Comparison of ENCODE assay signal across 16 cellular contexts in the genomic region with DNA sequence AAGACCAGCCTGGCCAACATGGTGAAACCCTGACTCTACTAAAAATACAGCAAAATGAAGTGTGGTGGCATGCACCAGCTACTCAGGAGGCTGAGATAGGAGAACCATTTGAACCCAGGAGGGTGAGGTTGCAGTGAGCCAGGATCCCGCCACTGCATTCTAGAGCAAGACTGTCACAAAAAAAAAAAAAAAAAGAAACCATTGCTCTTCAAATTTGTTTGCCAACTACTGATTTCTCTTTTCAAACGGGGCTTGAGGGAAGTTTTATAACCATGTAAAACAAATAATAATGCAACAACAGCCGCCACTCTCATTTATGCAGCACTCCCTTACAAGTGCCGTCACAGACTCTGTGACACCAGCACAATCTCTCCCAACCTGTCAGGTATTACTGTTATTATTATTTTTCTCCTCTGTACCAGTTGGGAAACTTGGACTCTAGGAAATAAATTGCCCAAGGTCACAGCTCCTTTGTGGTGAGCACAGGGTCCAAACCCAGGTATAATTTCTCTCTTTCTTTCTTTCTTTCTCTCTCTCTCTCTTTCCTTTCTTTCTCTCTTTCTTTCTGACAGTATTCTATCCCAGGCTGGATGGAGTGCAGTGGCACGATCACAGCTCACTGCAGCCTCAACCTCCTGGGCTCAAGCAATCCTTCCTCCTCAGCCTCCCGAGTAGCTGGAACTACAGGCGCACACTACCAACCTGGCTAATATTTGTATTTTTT. TPM values are rescaled to one million over a fixed set of nuclear protein-coding genes. Genes with fewer than 3 reads are reported as not detected.
DNase-seq lines count a peak whose midpoint lies in the region; ATAC-seq, FAIRE-seq and TF ChIP-seq lines count a peak whose summit lies in the region.
"Had no signal": no experiment of that assay in that cellular context is flagged by ENCODE, and none has a peak within 500 bp of the region (broad histone marks: within the 10 kb centered on the region; RNA-seq: fewer than 3 reads in every experiment).

No MANE protein-coding gene starts in this region.

- FAIRE-seq in frontal cortex (lab: Jason Lieb, UNC): no peak
- FAIRE-seq: GM12891, K562 had no signal

- no peak for TF ChIP-seq POLR2A in right lobe of liver (IDR thresholded peaks at IDR 0.05)

- CTCF ChIA-PET in Caco-2 (lab: Charles Lee): interaction anchor here (0.9 kb wide), 1 partner anchor 139 kb away, joined by 4 read pairs; no protein-coding TSS in a partner anchor

- TF ChIP-seq CTCF in Caco-2 (IDR thresholded peaks at IDR 0.05; ENCODE audit: insufficient read depth in 1 of 2, low read depth in 1 of 2, low read length in 1 of 2, severe bottlenecking in 1 of 2, unreplicated experiment in 1 of 2) (no peak), right lobe of liver (IDR thresholded peaks at IDR 0.05) (no peak)

- no peaks in the 10 kb centered on the region for H3K9me3 ChIP-seq in Caco-2
- H3K9me3 ChIP-seq in right lobe of liver: no peaks in the 10 kb centered on the region
- H3K9me3 ChIP-seq: BE2C, vagina had no signal

- peaks cover 47% of the 10 kb centered on the region for H3K36me3 Mint-ChIP-seq in Caco-2 (ENCODE audit: insufficient read depth, unreplicated experiment)
- peaks cover 5% of the 10 kb centered on the region for H3K36me3 Mint-ChIP-seq in activated naive CD8-positive, alpha-beta T cell

- H3K27me3 ChIP-seq in ACC112 (ENCODE audit: insufficient read depth, low read length) (no peaks in the 10 kb centered on the region), Caco-2 (replicated peaks; ENCODE audit: control insufficient read depth, insufficient read depth, low read length) (no peaks in the 10 kb centered on the region), right lobe of liver (no peaks in the 10 kb centered on the region)
- H3K27me3 ChIP-seq: BE2C, vagina had no signal

- WGBS in right lobe of liver (ENCODE audit: insufficient coverage, low coverage, low lambda C conversion rate, missing lambda C conversion rate): 56% methylated on average over 7 of the region's 7 CpGs

- peak overlapping the region; percentile 18 for H3K27ac Mint-ChIP-seq in Caco-2 (ENCODE audit: unreplicated experiment)
- H3K27ac Mint-ChIP-seq in activated naive CD8-positive, alpha-beta T cell: peak overlapping the region; percentile 94

- H3K9me3 Mint-ChIP-seq in Caco-2 (ENCODE audit: unreplicated experiment): no peaks in the 10 kb centered on the region
- no peaks in the 10 kb centered on the region for H3K9me3 Mint-ChIP-seq in activated naive CD8-positive, alpha-beta T cell (ENCODE audit: low read depth)

- no peaks in the 10 kb centered on the region for H3K27me3 Mint-ChIP-seq in Caco-2 (ENCODE audit: insufficient read depth, unreplicated experiment)
- H3K27me3 Mint-ChIP-seq in activated naive CD8-positive, alpha-beta T cell: no peaks in the 10 kb centered on the region

- H3K4me1 Mint-ChIP-seq in Caco-2 (ENCODE audit: low read depth, unreplicated experiment): peaks cover 39% of the 10 kb centered on the region
- H3K4me1 Mint-ChIP-seq in activated naive CD8-positive, alpha-beta T cell (ENCODE audit: low read depth): peaks cover 81% of the 10 kb centered on the region

- peak in 3 of 4 donors; percentile 27 to 51 (median 28) for ATAC-seq in right lobe of liver
- ATAC-seq in HG03571 (IDR thresholded peaks at IDR 0.05; ENCODE audit: unreplicated experiment): no peak
- ATAC-seq: K562 had no signal

- no peak overlapping the region for H3K4me3 Mint-ChIP-seq in Caco-2 (ENCODE audit: unreplicated experiment)
- H3K4me3 Mint-ChIP-seq in activated naive CD8-positive, alpha-beta T cell: no peak overlapping the region

- BruUV-seq in Caco-2 (replicated peaks; lab: Mats Ljungman, UMichigan): no TSS peak

- H3K36me3 ChIP-seq in ACC112 (ENCODE audit: insufficient read depth, low read length) (no peaks in the 10 kb centered on the region), Caco-2 (ENCODE audit: control insufficient read depth, insufficient read depth, low read length) (peaks cover under 1% of the 10 kb centered on the region), right lobe of liver (no peaks in the 10 kb centered on the region)
- H3K36me3 ChIP-seq: BE2C, vagina had no signal

- H3K4me1 ChIP-seq in ACC112 (ENCODE audit: control insufficient read depth, insufficient read depth, low read length, unreplicated experiment) (peaks cover 13% of the 10 kb centered on the region), Caco-2 (peaks cover 22% of the 10 kb centered on the region), right lobe of liver (peaks cover 0 to 33% (median 8%) of the 10 kb centered on the region in 4 donors)
- H3K4me1 ChIP-seq: BE2C had no signal

- no peak overlapping the region for H2AFZ ChIP-seq in ACC112 (ENCODE audit: low read length, unreplicated experiment)

- H3K27ac ChIP-seq in ACC112 (ENCODE audit: low read depth, low read length) (peak overlapping the region; percentile 38), right lobe of liver (peak overlapping the region; percentile 35 to 81 (median 68))
- H3K27ac ChIP-seq: vagina had no signal

- POLR2A ChIA-PET in Caco-2 (lab: Charles Lee): interaction anchor here (1.4 kb wide), 1 partner anchor 25 kb away, joined by 3 read pairs; no protein-coding TSS in a partner anchor

- no peak for DNase-seq in Caco-2
- DNase-seq in right lobe of liver: no peak
- DNase-seq in DMS79 treated with DMSO at 0.1 percent for 48 hours (lab: John Stamatoyannopoulos, UW): no peak
- DNase-seq in T1000 (lab: John Stamatoyannopoulos, UW): no peak
- DNase-seq in frontal cortex (ENCODE audit: low spot score in 2 of 2): no peak
- DNase-seq: activated effector memory CD4-positive, alpha-beta T cell treated with anti-CD3 and anti-CD28 coated beads, Interleukin-2, amount 50 U/mL, for 16 hours; BE2C; NCI-H446 treated with DMSO at 0.1 percent for 48 hours; retina; stimulated activated CD4-positive, alpha-beta T cell treated with anti-CD3 and anti-CD28 coated beads, Interleukin-2, amount 100 ng/mL, for 48 hours had no signal

- H3K4me3 ChIP-seq in ACC112 (ENCODE audit: low read depth, low read length) (no peak overlapping the region), Caco-2 (ENCODE audit: low read depth, low read length) (no peak overlapping the region), right lobe of liver (no peak overlapping the region)
- H3K4me3 ChIP-seq: K562, vagina had no signal

- no peaks in the 10 kb centered on the region for H3K79me2 ChIP-seq in ACC112 (ENCODE audit: control insufficient read depth, insufficient read depth, low read length, unreplicated experiment)

- intact Hi-C loops in Caco-2 (cut with micrococcal nuclease; ENCODE audit: unreplicated experiment) (no loop called here), right lobe of liver (cut with DNase I) (no loop called here)

RNA-seq across cellular contexts. Expression of gene SERINC5, which starts 25.4 kb away (rescaled TPM):
- total RNA-seq in Caco-2 (2022): 225 and 226 TPM in 2 replicates
- total RNA-seq in right lobe of liver: 10 to 100 TPM; 30.1 to 82.1 (median 57.9) TPM
- 44.8 TPM for total RNA-seq in frontal cortex
